14 cellular contexts compared by ENCODE assay signal in genomic region chr2:237625777-237626176, GRCh38. TPM values are rescaled to one million over a fixed set of nuclear protein-coding genes. Genes with fewer than 3 reads are reported as not detected.
DNase-seq lines count a peak whose midpoint lies in the region; ATAC-seq, FAIRE-seq and TF ChIP-seq lines count a peak whose summit lies in the region.
"Had no signal": no experiment of that assay in that cellular context is flagged by ENCODE, and none has a peak within 500 bp of the region (broad histone marks: within the 10 kb centered on the region; RNA-seq: fewer than 3 reads in every experiment).

No MANE protein-coding gene starts in this region.

- H3K4me3 Mint-ChIP-seq in stimulated activated naive CD8-positive, alpha-beta T cell treated with anti-CD3 and anti-CD28 coated beads, Interleukin-15, Interleukin-2, amounts not matched to agents 100 ng/mL and 50 ng/mL, for 24 hours, result peak overlapping the region; percentile 47
- peak overlapping the region; percentile 77 for H3K4me3 Mint-ChIP-seq in endodermal cell

- no peak for ATAC-seq in stimulated activated naive CD8-positive, alpha-beta T cell treated with anti-CD3 and anti-CD28 coated beads, Interleukin-15, Interleukin-2, amounts not matched to agents 100 U/mL and 50 U/mL, for 24 hours
- no peak for ATAC-seq in GM18907 (IDR thresholded peaks at IDR 0.05; ENCODE audit: unreplicated experiment)
- ATAC-seq: GM12878 had no signal

- peaks cover under 1% of the 10 kb centered on the region for H3K9me3 ChIP-seq in endodermal cell (ENCODE audit: control insufficient read depth, low read length)
- H3K9me3 ChIP-seq in osteoblast (ENCODE audit: low read depth, low read length), result no peaks in the 10 kb centered on the region
- no peaks in the 10 kb centered on the region for H3K9me3 ChIP-seq in WERI-Rb-1 (ENCODE audit: severe bottlenecking)

- no peak overlapping the region for H3K4me2 ChIP-seq in osteoblast (ENCODE audit: insufficient read depth, low read length)

- no peaks in the 10 kb centered on the region for H3K9me3 Mint-ChIP-seq in stimulated activated naive CD8-positive, alpha-beta T cell treated with anti-CD3 and anti-CD28 coated beads, Interleukin-15, Interleukin-2, amounts not matched to agents 100 ng/mL and 50 ng/mL, for 24 hours
- H3K9me3 Mint-ChIP-seq in endodermal cell, result no peaks in the 10 kb centered on the region
- H3K9me3 Mint-ChIP-seq: activated CD4-positive, alpha-beta T cell treated with anti-CD3 and anti-CD28 coated beads, Interleukin-2, amount 10 ng/mL, durations not matched to agents 24 days and 14 days had no signal

- 91 to 96% methylated on average over 3 to 6 of the region's 6 CpGs for WGBS in endodermal cell (ENCODE audit: insufficient coverage in 1 of 2, insufficient read length in 1 of 2), 2 experiments

- no peak overlapping the region for H3K27ac Mint-ChIP-seq in stimulated activated naive CD8-positive, alpha-beta T cell treated with anti-CD3 and anti-CD28 coated beads, Interleukin-15, Interleukin-2, amounts not matched to agents 100 ng/mL and 50 ng/mL, for 24 hours
- H3K27ac Mint-ChIP-seq in endodermal cell, result no peak overlapping the region
- H3K27ac Mint-ChIP-seq: activated CD4-positive, alpha-beta T cell treated with anti-CD3 and anti-CD28 coated beads, Interleukin-2, amount 10 ng/mL, durations not matched to agents 24 days and 14 days had no signal

- H3K4me1 Mint-ChIP-seq in stimulated activated naive CD8-positive, alpha-beta T cell treated with anti-CD3 and anti-CD28 coated beads, Interleukin-15, Interleukin-2, amounts not matched to agents 100 ng/mL and 50 ng/mL, for 24 hours (ENCODE audit: low read depth), result peaks cover 21% of the 10 kb centered on the region
- H3K4me1 Mint-ChIP-seq in endodermal cell, result peaks cover 40% of the 10 kb centered on the region

- no peak for FAIRE-seq in HTR-8/SVneo (lab: Jason Lieb, UNC)
- FAIRE-seq: GM12878 had no signal

- H3K4me1 ChIP-seq in endodermal cell (ENCODE audit: control insufficient read depth, insufficient read depth, low read length), result peaks cover 1% of the 10 kb centered on the region
- H3K4me1 ChIP-seq in osteoblast (ENCODE audit: insufficient read depth, low read length), result peaks cover 22% of the 10 kb centered on the region

- H2AFZ ChIP-seq in osteoblast (ENCODE audit: low read length), result no peak overlapping the region

- peaks cover 38% of the 10 kb centered on the region for H3K27me3 Mint-ChIP-seq in stimulated activated naive CD8-positive, alpha-beta T cell treated with anti-CD3 and anti-CD28 coated beads, Interleukin-15, Interleukin-2, amounts not matched to agents 100 ng/mL and 50 ng/mL, for 24 hours
- H3K27me3 Mint-ChIP-seq in endodermal cell (ENCODE audit: insufficient read depth), result peaks cover 20% of the 10 kb centered on the region

- no peak for DNase-seq in stimulated activated naive CD8-positive, alpha-beta T cell treated with anti-CD3 and anti-CD28 coated beads, Interleukin-15, Interleukin-2, amounts not matched to agents 100 U/mL and 50 U/mL, for 24 hours
- DNase-seq in endodermal cell, result no peak
- peak; percentile 48 for DNase-seq in osteoblast (ENCODE audit: insufficient read length, low spot score, missing footprints)
- DNase-seq in HTR-8/SVneo (ENCODE audit: insufficient read length, low spot score), result no peak
- DNase-seq in WERI-Rb-1, result no peak
- no peak for DNase-seq in H4 (ENCODE audit: low spot score)
- DNase-seq: activated CD4-positive, alpha-beta T cell treated with anti-CD3 and anti-CD28 coated beads, Interleukin-2, amount 10 ng/mL, durations not matched to agents 24 days and 14 days; central memory CD4-positive, alpha-beta T cell; NCI-H2171 had no signal

- TF ChIP-seq CTCF in endodermal cell (conservative IDR thresholded peaks at IDR 0.05), result no peak
- TF ChIP-seq CTCF in osteoblast (IDR thresholded peaks at IDR 0.05; ENCODE audit: extremely low read depth, low read depth, low read length), result no peak
- no peak for TF ChIP-seq CTCF in WERI-Rb-1 (IDR thresholded peaks at IDR 0.05; ENCODE audit: low read depth, low read length)

- H3K27ac ChIP-seq in endodermal cell (ENCODE audit: low read depth, low read length), result no peak overlapping the region
- H3K27ac ChIP-seq in osteoblast (ENCODE audit: low read depth, low read length), result no peak overlapping the region
- H3K27ac ChIP-seq in WERI-Rb-1, result no peak overlapping the region

- H3K4me3 ChIP-seq in endodermal cell (ENCODE audit: low read length) (no peak overlapping the region), osteoblast (ENCODE audit: insufficient read depth, low read length) (no peak overlapping the region), WERI-Rb-1 (ENCODE audit: low read depth, low read length) (no peak overlapping the region)
- H3K4me3 ChIP-seq: GM12878 had no signal

- peaks cover 24% of the 10 kb centered on the region for H3K79me2 ChIP-seq in osteoblast (ENCODE audit: insufficient read depth, low read length)

- peaks cover 22% of the 10 kb centered on the region for H3K36me3 ChIP-seq in endodermal cell (ENCODE audit: control insufficient read depth, insufficient read depth, low read length)
- H3K36me3 ChIP-seq in osteoblast (ENCODE audit: insufficient read depth, low read length), result no peaks in the 10 kb centered on the region
- no peaks in the 10 kb centered on the region; the same call in 1 of the 2 replicates for H3K36me3 ChIP-seq in WERI-Rb-1

- H3K36me3 Mint-ChIP-seq in stimulated activated naive CD8-positive, alpha-beta T cell treated with anti-CD3 and anti-CD28 coated beads, Interleukin-15, Interleukin-2, amounts not matched to agents 100 ng/mL and 50 ng/mL, for 24 hours (ENCODE audit: low read depth), result no peaks in the 10 kb centered on the region
- peaks cover 18% of the 10 kb centered on the region for H3K36me3 Mint-ChIP-seq in endodermal cell (ENCODE audit: low read depth)

- peaks cover 9% of the 10 kb centered on the region for H4K20me1 ChIP-seq in osteoblast (ENCODE audit: insufficient read depth, low read length)

- H3K9ac ChIP-seq in endodermal cell (ENCODE audit: extremely low read depth, low read length, poor library complexity, severe bottlenecking), result no peak overlapping the region

- H3K27me3 ChIP-seq in endodermal cell (ENCODE audit: control insufficient read depth, insufficient read depth, low read length, poor library complexity, severe bottlenecking) (no peaks in the 10 kb centered on the region), osteoblast (ENCODE audit: insufficient read depth, low read length) (no peaks in the 10 kb centered on the region), WERI-Rb-1 (ENCODE audit: insufficient read depth, low read depth, severe bottlenecking) (no peaks in the 10 kb centered on the region)

RNA-seq across cellular contexts. Expression of gene LRRFIP1, which starts 1.6 kb away (rescaled TPM):
- total RNA-seq in endodermal cell, result 100 to 1,000 TPM; 102 to 132 TPM
- 54.2 TPM for polyA plus RNA-seq in endodermal cell (2013, experiment 1 of 2)
- polyA plus RNA-seq in endodermal cell (2013, experiment 2 of 2), result 58.4 TPM
- 48.3 and 51.8 TPM in 2 replicates for total RNA-seq in osteoblast
- 19.0 and 21.5 TPM in 2 replicates for total RNA-seq in H4 (2014; rRNA removed; shearing (Covaris generic))

RNA-seq across cellular contexts. Expression of gene RAB17, which starts 35.2 kb away (rescaled TPM):
- 100 to 1,000 TPM; 235 to 369 TPM for total RNA-seq in endodermal cell
- polyA plus RNA-seq in endodermal cell (2013, experiment 1 of 2), result 37.5 TPM
- polyA plus RNA-seq in endodermal cell (2013, experiment 2 of 2), result 35.9 TPM
- total RNA-seq in osteoblast, result 0.36 TPM in 1 of 2 replicates, not detected in the other
- not detected in 2 replicates for total RNA-seq in H4 (2014; rRNA removed; shearing (Covaris generic))

RNA-seq across cellular contexts. Expression of gene PRLH, which starts 59.4 kb away (rescaled TPM):
- not detected for total RNA-seq in endodermal cell
- polyA plus RNA-seq in endodermal cell (2013, experiment 1 of 2), result not detected
- not detected for polyA plus RNA-seq in endodermal cell (2013, experiment 2 of 2)
- total RNA-seq in osteoblast, result not detected in 2 replicates
- total RNA-seq in H4 (2014; rRNA removed; shearing (Covaris generic)), result not detected in 2 replicates
- total RNA-seq: activated CD4-positive, alpha-beta T cell treated with anti-CD3 and anti-CD28 coated beads, Interleukin-2, amount 10 ng/mL, durations not matched to agents 24 days and 14 days; GM12878; mononuclear cell had no signal
- polyA plus RNA-seq: esophagus, GM12878 had no signal

Comparison
In these comparisons a context has a peak if more than half of its experiments do, and no peak if none do; other contexts are left out.
1. RNA of gene RAB17, which starts 35.2 kb away (total RNA-seq): 235 to 369 TPM in endodermal cell; 0.36 TPM in osteoblast and not detected in H4; every median in the first group is over 100 times any median in the second.